In genomic region chr2:65390134-65390533, GRCh38 we compare ENCODE assay signal across 7 cellular contexts. TPM values are rescaled to one million over a fixed set of nuclear protein-coding genes. Genes with fewer than 3 reads are reported as not detected.
A peak's percentile ranks its signal among the peaks of the same experiment; 100 is the strongest.
DNase-seq lines count a peak whose midpoint lies in the region; ATAC-seq and TF ChIP-seq lines count a peak whose summit lies in the region.

No MANE protein-coding gene starts in this region.

- H3K27ac Mint-ChIP-seq in GM23338, result no peak overlapping the region

- H3K27me3 Mint-ChIP-seq in GM23338 (ENCODE audit: insufficient read depth, low read depth, poor library complexity), result peaks cover 3% of the 10 kb centered on the region

- TF ChIP-seq EP300 in sigmoid colon (IDR thresholded peaks at IDR 0.05), result no peak

- H3K79me2 ChIP-seq in GM23338 (replicated peaks; ENCODE audit: insufficient read depth), result peaks cover 34% of the 10 kb centered on the region
- no peaks in the 10 kb centered on the region for H3K79me2 ChIP-seq in Karpas-422 (ENCODE audit: low read length)

- H2AFZ ChIP-seq in GM23338, result no peak overlapping the region
- no peak overlapping the region for H2AFZ ChIP-seq in Karpas-422 (ENCODE audit: low read length)

- H3K4me1 ChIP-seq in GM23338 (ENCODE audit: insufficient read depth) (peaks cover 16% of the 10 kb centered on the region), Karpas-422 (ENCODE audit: low read length) (peaks cover 50% of the 10 kb centered on the region), sigmoid colon (no peaks in the 10 kb centered on the region), prostate gland (replicated peaks) (peaks cover 2% of the 10 kb centered on the region)

- H4K20me1 ChIP-seq in GM23338 (replicated peaks; ENCODE audit: insufficient read depth) (peaks cover 40% of the 10 kb centered on the region), Karpas-422 (ENCODE audit: insufficient read depth, low read depth, low read length) (peaks cover 92% of the 10 kb centered on the region)

- peaks cover 50% of the 10 kb centered on the region for H3K4me1 Mint-ChIP-seq in GM23338

- TF ChIP-seq POLR2A in sigmoid colon (IDR thresholded peaks at IDR 0.05) (no peak), prostate gland (IDR thresholded peaks at IDR 0.05) (no peak)

- H3K27me3 ChIP-seq in GM23338 (ENCODE audit: insufficient read depth) (no peaks in the 10 kb centered on the region), Karpas-422 (ENCODE audit: low read length) (peaks cover 4% of the 10 kb centered on the region; the same call in 1 of the 2 replicates), sigmoid colon (no peaks in the 10 kb centered on the region), prostate gland (replicated peaks; ENCODE audit: insufficient read depth) (no peaks in the 10 kb centered on the region)

- H3K9me3 ChIP-seq in Karpas-422 (ENCODE audit: low read length) (no peaks in the 10 kb centered on the region), sigmoid colon (no peaks in the 10 kb centered on the region), prostate gland (no peaks in the 10 kb centered on the region)

- ATAC-seq in GM19025 (IDR thresholded peaks at IDR 0.05; ENCODE audit: low read depth, unreplicated experiment) (peak; percentile 83), GM23338 (peak; percentile 38)

- 11 to 31% methylated on average over 6 of the region's 6 CpGs for WGBS in sigmoid colon, 2 donors
- 47% methylated on average over 6 of the region's 6 CpGs for WGBS in prostate gland

- no peak for TF ChIP-seq CTCF in GM23338 (conservative IDR thresholded peaks at IDR 0.05; ENCODE audit: low read depth in 2 of 2)
- TF ChIP-seq CTCF in sigmoid colon (IDR thresholded peaks at IDR 0.05), result no peak
- no peak for TF ChIP-seq CTCF in prostate gland (IDR thresholded peaks at IDR 0.05)

- intact Hi-C loops in sigmoid colon (cut with DNase I), result no loop called here
- intact Hi-C loops in prostate gland (cut with DNase I), result no loop called here

- H3K4me2 ChIP-seq in GM23338 (no peak overlapping the region), Karpas-422 (ENCODE audit: low read depth, low read length, poor library complexity, severe bottlenecking) (peak overlapping the region; percentile 33)

- no peak overlapping the region for H3K4me3 Mint-ChIP-seq in GM23338

- H3F3A ChIP-seq in GM23338 (replicated peaks; ENCODE audit: low read depth), result no peaks in the 10 kb centered on the region

- DNase-seq in GM23338 (ENCODE audit: low spot score) (no peak), Karpas-422 (peak; percentile 59), sigmoid colon (peak; percentile 76), NCI-H748 (lab: John Stamatoyannopoulos, UW; ENCODE audit: unreplicated experiment) (no peak), KG1 (lab: John Stamatoyannopoulos, UW) (no peak), prostate gland (ENCODE audit: low spot score) (no peak)

- no peaks in the 10 kb centered on the region for H3K9me3 Mint-ChIP-seq in GM23338

- no peaks in the 10 kb centered on the region for H3K36me3 Mint-ChIP-seq in GM23338 (ENCODE audit: low read depth)

- H3K9me2 ChIP-seq in GM23338 (ENCODE audit: insufficient read depth) (no peaks in the 10 kb centered on the region), Karpas-422 (replicated peaks; ENCODE audit: insufficient read depth, low read length) (no peaks in the 10 kb centered on the region)

- H3K4me3 ChIP-seq in GM23338 (no peak overlapping the region), Karpas-422 (ENCODE audit: low read length) (peak overlapping the region; percentile 2; the same call in 1 of the 2 replicates), sigmoid colon (no peak overlapping the region), prostate gland (no peak overlapping the region)

- H3K9ac ChIP-seq in Karpas-422 (ENCODE audit: low read length), result no peak overlapping the region

- H3K27ac ChIP-seq in GM23338 (ENCODE audit: low read depth) (no peak overlapping the region), Karpas-422 (ENCODE audit: low read length) (no peak overlapping the region), sigmoid colon (no peak overlapping the region), prostate gland (no peak overlapping the region)

- H3K36me3 ChIP-seq in GM23338 (ENCODE audit: insufficient read depth), result no peaks in the 10 kb centered on the region
- H3K36me3 ChIP-seq in Karpas-422 (ENCODE audit: insufficient read depth, low read length), result no peaks in the 10 kb centered on the region
- no peaks in the 10 kb centered on the region for H3K36me3 ChIP-seq in sigmoid colon
- no peaks in the 10 kb centered on the region for H3K36me3 ChIP-seq in prostate gland

TF ChIP-seq in GM23338, 12 proteins besides CTCF, POLR2A, EP300 and RAD21 (continues in another document):
- TF ChIP-seq STAT1 (IDR thresholded peaks at IDR 0.05; ENCODE audit: unreplicated experiment) (no peak), ZNF462 (CRISPR knock-in tag; IDR thresholded peaks at IDR 0.05) (no peak), EZH2 (IDR thresholded peaks at IDR 0.05; ENCODE audit: low read depth, unreplicated experiment) (no peak), POLR2AphosphoS5 (IDR thresholded peaks at IDR 0.05; ENCODE audit: low read depth) (no peak), ZNF114 (CRISPR knock-in tag; IDR thresholded peaks at IDR 0.05) (no peak), NANOG (IDR thresholded peaks at IDR 0.05; ENCODE audit: borderline replicate concordance) (no peak)

RNA-seq across cellular contexts. Expression of gene SPRED2, which starts 42.3 kb away (rescaled TPM):
- 10.4 and 13.0 TPM in 2 replicates for total RNA-seq in GM23338 (2014; rRNA removed; shearing (Covaris generic))
- polyA plus RNA-seq in GM23338 (2016; fragmentation: Nextera tagmentation; extraction: Ambion mirVana) (7.2 and 8.7 TPM in 2 replicates), sigmoid colon (10 to 100 TPM; 12.4 to 31.2 (median 22.2) TPM)
- 11.9 and 13.9 TPM in 2 replicates for total RNA-seq in Karpas-422 (2014; rRNA removed; shearing (Covaris generic); ENCODE audit: low replicate concordance)
- total RNA-seq in sigmoid colon (10 to 100 TPM in 2 of 4 donors, 1 to 10 TPM in 2; 6.1 to 13.7 (median 11.5) TPM), prostate gland (10 to 100 TPM; 23.7 to 27.1 TPM)

Comparison
In these comparisons a context has a peak if more than half of its experiments do, and no peak if none do; other contexts are left out.
1. DNase-seq: peak in Karpas-422 (single experiment) and sigmoid colon (single experiment); none in GM23338 (single experiment), NCI-H748 (single experiment), KG1 (single experiment) and prostate gland (single experiment).